In the genomic region with DNA sequence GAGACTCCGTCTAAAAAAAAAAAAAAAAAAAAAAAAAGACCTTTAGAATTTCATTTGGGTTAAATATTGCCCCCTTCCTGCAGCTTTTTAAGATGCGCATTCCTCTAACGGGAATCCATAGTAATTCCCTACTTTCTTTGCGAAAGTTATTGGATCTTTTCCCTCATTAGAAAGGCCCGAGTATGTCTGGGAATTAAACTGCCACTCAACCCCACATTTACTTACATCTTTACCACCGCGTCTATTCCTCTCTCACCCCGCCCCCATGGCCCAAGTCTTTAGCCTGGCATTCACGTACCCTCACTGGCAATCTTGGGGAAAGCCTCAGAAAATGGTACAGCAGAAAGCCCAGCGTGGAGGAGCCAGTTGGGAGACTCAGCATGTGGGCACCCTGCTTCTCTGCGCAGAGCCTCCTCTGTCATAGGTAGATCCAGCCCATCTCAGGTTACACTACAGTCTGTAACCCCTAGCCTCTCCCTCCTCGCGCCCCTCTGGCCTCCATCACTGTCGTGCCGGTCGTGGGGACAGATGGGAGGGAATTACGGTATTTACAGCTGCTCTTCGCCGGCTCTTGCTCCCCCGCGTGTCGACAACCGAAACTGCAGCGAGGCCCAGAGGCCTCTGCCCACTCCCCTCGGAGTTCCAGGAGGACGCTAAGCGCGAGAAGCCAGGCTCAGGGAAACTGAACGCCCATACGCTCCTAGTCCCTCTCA, we compare ENCODE assay signal across 8 cellular contexts.
A peak's percentile ranks its signal among the peaks of the same experiment; 100 is the strongest.
DNase-seq lines count a peak whose midpoint lies in the region; ATAC-seq and TF ChIP-seq lines count a peak whose summit lies in the region.

No MANE protein-coding gene starts in this region.

- H3K4me3 ChIP-seq in coronary artery, result peak overlapping the region; percentile 64

- peak overlapping the region in 1 of 2 donors; percentile 50 for H3K27ac ChIP-seq in coronary artery

- TF ChIP-seq CTCF in GM12874 (IDR thresholded peaks at IDR 0.05; ENCODE audit: insufficient read depth, low read depth, low read length) (peak; percentile 92), coronary artery (IDR thresholded peaks at IDR 0.05) (peak; percentile 85)

- peak; percentile 34 for DNase-seq in LoVo (ENCODE audit: low spot score)
- peak; percentile 87 for DNase-seq in activated CD4-positive, alpha-beta T cell treated with anti-CD3 and anti-CD28 coated beads for 48 hours
- peak; percentile 86 for DNase-seq in coronary artery (ENCODE audit: low spot score)
- DNase-seq in kidney tubule cell (ENCODE audit: low spot score), result peak; percentile 71
- DNase-seq in stimulated activated CD4-positive, alpha-beta T cell treated with anti-CD3 and anti-CD28 coated beads, Interleukin-1b, Interleukin-23, amount 100 ng/mL, for 1 hour (ENCODE audit: low read depth in 2 of 2), result peak; percentile 41 to 73

- ATAC-seq in GM18858 (IDR thresholded peaks at IDR 0.05; ENCODE audit: unreplicated experiment) (no peak), GM21786 (IDR thresholded peaks at IDR 0.05; ENCODE audit: unreplicated experiment) (no peak)

Comparison
In these comparisons a context has a peak if more than half of its experiments do, and no peak if none do; other contexts are left out.
1. DNase-seq: peak in every context shown above with its lines; median percentile 87 in activated CD4-positive, alpha-beta T cell treated with anti-CD3 and anti-CD28 coated beads for 48 hours; 86 in coronary artery; 71 in kidney tubule cell; 57 in stimulated activated CD4-positive, alpha-beta T cell treated with anti-CD3 and anti-CD28 coated beads, Interleukin-1b, Interleukin-23, amount 100 ng/mL, for 1 hour; 34 in LoVo.